In the genomic region with DNA sequence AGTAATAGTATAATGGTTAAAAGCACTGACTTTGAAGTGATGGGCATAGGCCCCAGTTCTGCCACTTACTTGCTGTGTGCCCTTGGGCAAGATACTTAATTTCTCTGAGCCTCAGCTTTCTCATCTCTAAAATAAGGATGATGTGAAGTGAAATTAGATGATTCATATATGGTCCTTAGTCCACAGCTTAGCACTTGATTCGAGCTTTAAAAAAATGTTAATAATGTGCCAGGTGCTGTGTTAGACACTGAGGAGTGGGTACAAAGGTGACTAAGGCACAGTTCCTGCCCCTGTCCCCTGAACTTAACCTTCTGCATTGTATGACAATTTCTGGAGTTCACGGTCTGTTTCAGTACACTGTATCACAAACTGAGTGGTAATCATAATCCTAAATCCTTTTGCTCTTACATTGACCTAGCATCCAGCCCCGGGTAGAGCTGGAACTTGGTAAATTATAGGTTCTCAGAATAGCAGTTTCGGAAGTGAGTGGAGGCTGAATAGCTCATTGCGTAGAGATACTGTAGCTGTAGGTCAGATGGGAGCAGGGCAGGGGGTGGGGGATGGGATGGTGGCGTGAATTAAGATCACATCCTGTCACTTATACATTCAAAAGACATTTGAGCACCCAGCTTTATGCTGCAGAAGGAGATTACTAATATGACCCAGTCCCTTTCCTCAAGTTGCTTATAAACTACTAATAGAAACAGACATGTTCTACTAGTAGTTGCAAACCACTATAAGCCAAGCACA, we compare ENCODE assay signal across 10 cellular contexts. TPM values are rescaled to one million over a fixed set of nuclear protein-coding genes. Genes with fewer than 3 reads are reported as not detected.
A peak's percentile ranks its signal among the peaks of the same experiment; 100 is the strongest.
DNase-seq lines count a peak whose midpoint lies in the region; ATAC-seq and TF ChIP-seq lines count a peak whose summit lies in the region.
"Had no signal": no experiment of that assay in that cellular context is flagged by ENCODE, and none has a peak within 500 bp of the region (broad histone marks: within the 10 kb centered on the region; RNA-seq: fewer than 3 reads in every experiment).

No MANE protein-coding gene starts in this region.

- H3K9me3 Mint-ChIP-seq in endodermal cell, result peaks cover 23% of the 10 kb centered on the region

- no peaks in the 10 kb centered on the region for H3K27me3 Mint-ChIP-seq in endodermal cell (ENCODE audit: insufficient read depth)

- 78 to 90% methylated on average over 2 to 6 of the region's 6 CpGs for WGBS in endodermal cell (ENCODE audit: insufficient coverage in 1 of 2, insufficient read length in 1 of 2), 2 experiments
- WGBS in right cardiac atrium, result 75% methylated on average over 6 of the region's 6 CpGs

- no TSS peak for BruUV-seq in Panc1 (replicated peaks; lab: Mats Ljungman, UMichigan)

- H3K4me3 ChIP-seq in Panc1 (ENCODE audit: low read depth in 2 of 2, low read length in 2 of 2), result no peak overlapping the region; a peak in 1 of 4 replicates
- H3K4me3 ChIP-seq in endodermal cell (ENCODE audit: low read length), result peak overlapping the region; percentile 87
- H3K4me3 ChIP-seq in skeletal muscle cell (ENCODE audit: low read depth, low read length), result peak overlapping the region; percentile 82
- H3K4me3 ChIP-seq in right cardiac atrium (ENCODE audit: low read length), result no peak overlapping the region

- peaks cover 50% of the 10 kb centered on the region for H3K36me3 Mint-ChIP-seq in endodermal cell (ENCODE audit: low read depth)

- CTCF ChIA-PET in Panc1 (lab: Charles Lee), result interaction anchor here (0.6 kb wide), 1 partner anchor 1597 kb away, joined by 3 read pairs; no protein-coding TSS in a partner anchor

- no peak overlapping the region for H3K9ac ChIP-seq in endodermal cell (ENCODE audit: extremely low read depth, low read length, poor library complexity, severe bottlenecking)

- H3K4me1 ChIP-seq in Panc1 (ENCODE audit: control insufficient read depth, insufficient read depth, low read length) (peaks cover 5% of the 10 kb centered on the region), endodermal cell (ENCODE audit: control insufficient read depth, insufficient read depth, low read length) (peaks cover 3% of the 10 kb centered on the region), right cardiac atrium (ENCODE audit: control insufficient read depth, insufficient read depth, low read length) (no peaks in the 10 kb centered on the region)

- H3K27me3 ChIP-seq in Panc1 (ENCODE audit: control insufficient read depth, insufficient read depth, low read length), result no peaks in the 10 kb centered on the region
- H3K27me3 ChIP-seq in endodermal cell (ENCODE audit: control insufficient read depth, insufficient read depth, low read length, poor library complexity, severe bottlenecking), result no peaks in the 10 kb centered on the region
- H3K27me3 ChIP-seq in right cardiac atrium (ENCODE audit: control insufficient read depth, insufficient read depth), result no peaks in the 10 kb centered on the region

- H3K4me3 Mint-ChIP-seq in endodermal cell, result peak overlapping the region; percentile 90

- no peak for DNase-seq in activated CD4-positive, CD25-positive, alpha-beta regulatory T cell treated with anti-CD3 and anti-CD28 coated beads, Interleukin-2, amount 50 U/mL, for 72 hours
- DNase-seq in Panc1 (ENCODE audit: low read depth, low spot score), result no peak
- no peak for DNase-seq in endodermal cell
- no peak for DNase-seq in skeletal muscle cell (ENCODE audit: low read depth)
- no peak for DNase-seq in OCI-M2 (lab: John Stamatoyannopoulos, UW; ENCODE audit: unreplicated experiment)
- DNase-seq in effector CD8-positive, alpha-beta T cell (lab: John Stamatoyannopoulos, UW), result no peak
- no peak for DNase-seq in right cardiac atrium
- DNase-seq: caudate nucleus, NCI-H1092 had no signal

- POLR2A ChIA-PET in Panc1 (lab: Charles Lee), result no interaction called here

- H3K27ac ChIP-seq in Panc1 (ENCODE audit: low read length) (peak overlapping the region; percentile 67; the same call in 1 of the 2 replicates), endodermal cell (ENCODE audit: low read depth, low read length) (no peak overlapping the region), right cardiac atrium (ENCODE audit: low read length) (no peak overlapping the region)

- ATAC-seq in activated CD4-positive, CD25-positive, alpha-beta regulatory T cell treated with anti-CD3 and anti-CD28 coated beads, Interleukin-2, amount 50 U/mL, for 24 hours, result peak; percentile 66 to 74
- ATAC-seq in Panc1 (no peak), right cardiac atrium (no peak)

- no peak overlapping the region for H3K27ac Mint-ChIP-seq in endodermal cell

- no peak for TF ChIP-seq CTCF in Panc1 (IDR thresholded peaks at IDR 0.05)
- no peak for TF ChIP-seq CTCF in endodermal cell (conservative IDR thresholded peaks at IDR 0.05)

- peaks cover 12% of the 10 kb centered on the region for H3K4me1 Mint-ChIP-seq in endodermal cell

- H3K9me3 ChIP-seq in Panc1 (ENCODE audit: control insufficient read depth, insufficient read depth, low read depth, low read length), result peaks cover 16% of the 10 kb centered on the region
- H3K9me3 ChIP-seq in endodermal cell (ENCODE audit: control insufficient read depth, low read length), result peaks cover 23% of the 10 kb centered on the region
- no peaks in the 10 kb centered on the region for H3K9me3 ChIP-seq in right cardiac atrium (ENCODE audit: control insufficient read depth, low read length)

- H3K36me3 ChIP-seq in Panc1 (ENCODE audit: control insufficient read depth, insufficient read depth, low read length) (no peaks in the 10 kb centered on the region), endodermal cell (ENCODE audit: control insufficient read depth, insufficient read depth, low read length) (peaks cover 36% of the 10 kb centered on the region)

- in situ Hi-C loops in Panc1 (cut with HindIII; ENCODE audit: low pct_unique_long_range_greater_than_20kb, low sequenced_read_pairs), result no loop called here

- intact Hi-C loops in Panc1 (cut with micrococcal nuclease; ENCODE audit: unreplicated experiment) (no loop called here), right cardiac atrium (cut with DNase I) (no loop called here)

RNA-seq across cellular contexts. Expression of gene ZNF691, which starts 1.5 kb away (rescaled TPM):
- total RNA-seq in Panc1 (2021; ENCODE audit: unreplicated experiment) (9.9 TPM), endodermal cell (10 to 100 TPM; 15.5 to 16.6 TPM), right cardiac atrium (10 to 100 TPM in 1 of 4 donors, 1 to 10 TPM in 3; 5.5 to 10.3 (median 9.1) TPM)
- 8.6 TPM for polyA plus RNA-seq in Panc1 (2012; ENCODE audit: insufficient read length)
- 15.2 TPM for polyA plus RNA-seq in endodermal cell (2013, experiment 1 of 2)
- polyA plus RNA-seq in endodermal cell (2013, experiment 2 of 2), result 12.7 TPM
- 7.7 TPM for polyA plus RNA-seq in right cardiac atrium

RNA-seq across cellular contexts. Expression of gene SVBP, which starts 30.7 kb away (rescaled TPM):
- total RNA-seq in Panc1 (2021; ENCODE audit: unreplicated experiment) (21.2 TPM), endodermal cell (10 to 100 TPM; 40.2 to 45.3 TPM), right cardiac atrium (10 to 100 TPM; 12.7 to 17.5 (median 13.6) TPM)
- 17.1 TPM for polyA plus RNA-seq in Panc1 (2012; ENCODE audit: insufficient read length)
- polyA plus RNA-seq in endodermal cell (2013, experiment 1 of 2), result 69.8 TPM
- 72.8 TPM for polyA plus RNA-seq in endodermal cell (2013, experiment 2 of 2)
- polyA plus RNA-seq in right cardiac atrium, result 28.9 TPM

RNA-seq across cellular contexts. Expression of gene ERMAP, which starts 31.0 kb away (rescaled TPM):
- total RNA-seq in Panc1 (2021; ENCODE audit: unreplicated experiment), result 15.3 TPM
- 5.9 TPM for polyA plus RNA-seq in Panc1 (2012; ENCODE audit: insufficient read length)
- total RNA-seq in endodermal cell, result 1 to 10 TPM; 5.1 to 5.7 TPM
- 3.4 TPM for polyA plus RNA-seq in endodermal cell (2013, experiment 1 of 2)
- polyA plus RNA-seq in endodermal cell (2013, experiment 2 of 2), result 2.6 TPM
- 1 to 10 TPM; 3.4 to 6.8 (median 5.7) TPM for total RNA-seq in right cardiac atrium
- polyA plus RNA-seq in right cardiac atrium, result 2.2 TPM

Comparison
In these comparisons a context has a peak if more than half of its experiments do, and no peak if none do; other contexts are left out.
1. ATAC-seq: peak in activated CD4-positive, CD25-positive, alpha-beta regulatory T cell treated with anti-CD3 and anti-CD28 coated beads, Interleukin-2, amount 50 U/mL, for 24 hours (2 of 2); none in Panc1 (single experiment) and right cardiac atrium (0 of 2).
2. H3K4me3 ChIP-seq: peak in endodermal cell (single experiment) and skeletal muscle cell (single experiment); none in Panc1 (0 of 2) and right cardiac atrium (single experiment).